Comparison of ENCODE assay signal across 13 cellular contexts in the genomic region with DNA sequence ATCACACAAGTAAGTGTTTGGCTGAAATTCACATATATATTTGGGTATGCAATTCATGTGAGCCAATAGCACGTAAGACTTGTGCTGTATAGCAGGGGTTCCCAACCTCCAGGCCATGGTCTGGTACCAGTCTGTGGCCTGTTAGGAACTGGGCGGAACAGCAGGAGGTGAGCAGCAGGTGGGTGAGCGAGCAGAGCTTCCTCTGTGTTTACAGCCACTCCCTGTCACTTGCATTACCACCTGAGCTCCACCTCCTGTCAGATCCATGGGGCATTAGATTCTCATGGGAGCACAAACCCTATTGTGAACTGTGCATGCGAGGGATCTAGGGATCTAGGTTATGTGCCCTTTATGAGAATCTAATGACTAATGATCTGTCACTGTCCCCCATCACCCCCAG.
"Had no signal": no experiment of that assay in that cellular context is flagged by ENCODE, and none has a peak within 500 bp of the region (broad histone marks: within the 10 kb centered on the region; RNA-seq: fewer than 3 reads in every experiment).

No MANE protein-coding gene starts in this region.

- H3K9me3 Mint-ChIP-seq: natural killer cell had no signal

- H3K4me1 Mint-ChIP-seq: natural killer cell had no signal

- H3K9me3 ChIP-seq: neutrophil, thoracic aorta had no signal

- H3K9ac ChIP-seq: parathyroid adenoma had no signal

- H3K4me3 Mint-ChIP-seq: natural killer cell had no signal

- H3K36me3 Mint-ChIP-seq: natural killer cell had no signal

- DNase-seq: activated CD4-positive, alpha-beta T cell treated with anti-CD3 and anti-CD28 coated beads for 1 hour; activated CD4-positive, alpha-beta T cell treated with anti-CD3 and anti-CD28 coated beads, Interleukin-2, amount 50 U/mL, for 48 hours; activated effector memory CD4-positive, alpha-beta T cell treated with Interleukin-2 at 50 U/mL for 16 hours; activated naive CD4-positive, alpha-beta T cell treated with anti-CD3 and anti-CD28 coated beads, Interleukin-2, amount 50 U/mL, for 16 hours; head of caudate nucleus; kidney glomerular epithelial cell; natural killer cell; stimulated activated CD4-positive, alpha-beta T cell treated with anti-CD3 and anti-CD28 coated beads, Interleukin-12 subunit alpha, Interleukin-12 subunit beta, amount 100 ng/mL, for 4 hours; stimulated activated CD4-positive, alpha-beta T cell treated with anti-CD3 and anti-CD28 coated beads, Interleukin-2, amount 100 ng/mL, for 24 hours had no signal

- H3K4me3 ChIP-seq: thoracic aorta had no signal

- H3K27ac ChIP-seq: neutrophil, parathyroid adenoma, thoracic aorta, VCaP had no signal

- ATAC-seq: natural killer cell had no signal

- H3K36me3 ChIP-seq: neutrophil, thoracic aorta had no signal

- H3K27ac Mint-ChIP-seq: natural killer cell had no signal
